ENCODE assay signal across 10 cellular contexts in genomic region chr17:65797809-65798208, GRCh38.
A peak's percentile ranks its signal among the peaks of the same experiment; 100 is the strongest.
DNase-seq lines count a peak whose midpoint lies in the region; ATAC-seq and TF ChIP-seq lines count a peak whose summit lies in the region.
"Had no signal": no experiment of that assay in that cellular context is flagged by ENCODE, and none has a peak within 500 bp of the region (broad histone marks: within the 10 kb centered on the region; RNA-seq: fewer than 3 reads in every experiment).

No MANE protein-coding gene starts in this region.

- H3K27me3 ChIP-seq in Panc1 (ENCODE audit: control insufficient read depth, insufficient read depth, low read length) (no peaks in the 10 kb centered on the region), endodermal cell (ENCODE audit: control insufficient read depth, insufficient read depth, low read length, poor library complexity, severe bottlenecking) (no peaks in the 10 kb centered on the region)

- intact Hi-C loops in Panc1 (cut with micrococcal nuclease; ENCODE audit: unreplicated experiment) = no loop called here

- H3K36me3 ChIP-seq in Panc1 (ENCODE audit: control insufficient read depth, insufficient read depth, low read length) = no peaks in the 10 kb centered on the region
- no peaks in the 10 kb centered on the region for H3K36me3 ChIP-seq in endodermal cell (ENCODE audit: control insufficient read depth, insufficient read depth, low read length)

- 64 to 67% methylated on average over 3 of the region's 3 CpGs for WGBS in endodermal cell (ENCODE audit: insufficient coverage in 1 of 2, insufficient read length in 1 of 2), 2 experiments

- H3K9ac ChIP-seq in endodermal cell (ENCODE audit: extremely low read depth, low read length, poor library complexity, severe bottlenecking) = no peak overlapping the region

- peak; percentile 31 for TF ChIP-seq CTCF in Panc1 (IDR thresholded peaks at IDR 0.05)
- peak; percentile 89 for TF ChIP-seq CTCF in endodermal cell (conservative IDR thresholded peaks at IDR 0.05)

- H3K9me3 Mint-ChIP-seq in endodermal cell = peaks cover 21% of the 10 kb centered on the region

- H3K27ac Mint-ChIP-seq in endodermal cell = no peak overlapping the region

- H3K4me3 Mint-ChIP-seq in endodermal cell = no peak overlapping the region

- in situ Hi-C loops in Panc1 (cut with HindIII; ENCODE audit: low pct_unique_long_range_greater_than_20kb, low sequenced_read_pairs) = no loop called here

- peak in 4 of 6 experiments; percentile 2 to 41 (median 16) for DNase-seq in stimulated activated naive CD4-positive, alpha-beta T cell (lab: John Stamatoyannopoulos, UW)
- DNase-seq in stimulated activated naive CD4-positive, alpha-beta T cell treated with Interleukin-2 at 50 U/mL for 16 hours (lab: John Stamatoyannopoulos, UW) = no peak
- no peak for DNase-seq in Panc1 (ENCODE audit: low read depth, low spot score)
- DNase-seq in endodermal cell = peak; percentile 82
- no peak for DNase-seq in NCI-H1105 treated with DMSO at 0.1 percent for 48 hours (lab: John Stamatoyannopoulos, UW)
- DNase-seq in NCI-H1436 treated with DMSO at 0.1 percent for 48 hours (lab: John Stamatoyannopoulos, UW) = no peak
- no peak for DNase-seq in AG20443 (ENCODE audit: low spot score)
- DNase-seq: NCI-H2081 had no signal

- H3K27ac ChIP-seq in Panc1 (ENCODE audit: low read length) (no peak overlapping the region), endodermal cell (ENCODE audit: low read depth, low read length) (no peak overlapping the region)

- POLR2A ChIA-PET in Panc1 (lab: Charles Lee) = no interaction called here

- peaks cover 9% of the 10 kb centered on the region for H3K9me3 ChIP-seq in Panc1 (ENCODE audit: control insufficient read depth, insufficient read depth, low read depth, low read length)
- peaks cover 27% of the 10 kb centered on the region for H3K9me3 ChIP-seq in endodermal cell (ENCODE audit: control insufficient read depth, low read length)

- ATAC-seq in Panc1 (no peak), esophagus mucosa (no peak)
- ATAC-seq: activated CD4-positive, CD25-positive, alpha-beta regulatory T cell treated with anti-CD3 and anti-CD28 coated beads, Interleukin-2, amount 50 U/mL, for 24 hours had no signal

- H3K4me1 ChIP-seq in Panc1 (ENCODE audit: control insufficient read depth, insufficient read depth, low read length) (no peaks in the 10 kb centered on the region), endodermal cell (ENCODE audit: control insufficient read depth, insufficient read depth, low read length) (no peaks in the 10 kb centered on the region)

- H3K27me3 Mint-ChIP-seq in endodermal cell (ENCODE audit: insufficient read depth) = no peaks in the 10 kb centered on the region

- H3K4me1 Mint-ChIP-seq in endodermal cell = peaks cover 8% of the 10 kb centered on the region

- CTCF ChIA-PET in Panc1 (lab: Charles Lee) = no interaction called here

- H3K36me3 Mint-ChIP-seq in endodermal cell (ENCODE audit: low read depth) = peaks cover 3% of the 10 kb centered on the region

- BruUV-seq in Panc1 (replicated peaks; lab: Mats Ljungman, UMichigan) = no TSS peak

- H3K4me3 ChIP-seq in Panc1 (ENCODE audit: low read depth in 2 of 2, low read length in 2 of 2) (no peak overlapping the region), endodermal cell (ENCODE audit: low read length) (no peak overlapping the region)

Comparison
In these comparisons a context has a peak if more than half of its experiments do, and no peak if none do; other contexts are left out.
1. DNase-seq: peak in stimulated activated naive CD4-positive, alpha-beta T cell (4 of 6) and endodermal cell (single experiment); none in stimulated activated naive CD4-positive, alpha-beta T cell treated with Interleukin-2 at 50 U/mL for 16 hours (single experiment), Panc1 (single experiment), NCI-H1105 treated with DMSO at 0.1 percent for 48 hours (single experiment), NCI-H1436 treated with DMSO at 0.1 percent for 48 hours (single experiment) and AG20443 (single experiment).